Comparison of ENCODE assay signal across 14 cellular contexts in the genomic region with DNA sequence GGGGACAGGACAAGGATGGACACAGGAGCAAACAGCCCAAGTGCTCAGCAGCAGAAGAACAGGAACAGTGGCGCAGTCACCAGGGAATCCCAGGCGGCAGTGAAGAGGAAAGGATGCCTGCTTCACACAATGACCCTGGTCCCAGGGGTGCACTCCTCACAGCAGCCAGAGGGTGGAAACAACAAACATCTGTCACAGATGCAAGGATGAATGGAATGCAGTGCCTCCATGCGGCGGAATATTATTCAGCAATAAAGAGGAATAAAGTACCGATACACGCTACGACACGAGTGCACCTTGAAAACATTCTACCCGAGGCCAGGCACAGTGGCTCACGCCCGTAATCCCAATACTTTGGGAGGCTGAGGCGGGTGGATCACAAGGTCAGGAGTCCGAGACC. TPM values are rescaled to one million over a fixed set of nuclear protein-coding genes. Genes with fewer than 3 reads are reported as not detected.
DNase-seq lines count a peak whose midpoint lies in the region; ATAC-seq and TF ChIP-seq lines count a peak whose summit lies in the region.
"Had no signal": no experiment of that assay in that cellular context is flagged by ENCODE, and none has a peak within 500 bp of the region (broad histone marks: within the 10 kb centered on the region; RNA-seq: fewer than 3 reads in every experiment).

No MANE protein-coding gene starts in this region.

- peak overlapping the region; percentile 65 for H2BK5ac ChIP-seq in H9 (ENCODE audit: insufficient read length, low read length)

- peaks cover 47 to 81% (median 79%) of the 10 kb centered on the region in 3 experiments for H3K36me3 Mint-ChIP-seq in H9 (ENCODE audit: insufficient read depth in 1 of 3, low read depth in 3 of 3)
- H3K36me3 Mint-ChIP-seq in stimulated activated memory B cell treated with anti-CD40 and anti-IgM and Interleukin-4, amounts not matched to agents 10 μg/mL and 1 μg/mL and 100 μg/mL, for 72 hours: peaks cover 44% of the 10 kb centered on the region

- H2BK120ac ChIP-seq in H9 (ENCODE audit: low read depth, low read length, poor library complexity, severe bottlenecking): no peak overlapping the region

- H4K5ac ChIP-seq in H9 (ENCODE audit: insufficient read length, low read depth, low read length): no peak overlapping the region

- H3K4ac ChIP-seq in H9 (ENCODE audit: low read depth, low read length): no peak overlapping the region

- H2AFZ ChIP-seq in H9 (ENCODE audit: low read length): no peak overlapping the region

- H3K18ac ChIP-seq in H9 (ENCODE audit: insufficient read length, low read depth, low read length): no peak overlapping the region

- H3K23me2 ChIP-seq in H9 (ENCODE audit: insufficient read length, low read depth, low read length, poor library complexity, severe bottlenecking): no peaks in the 10 kb centered on the region

- H3K27ac Mint-ChIP-seq in H9: peak overlapping the region in 2 of 3 experiments; percentile 73 to 94; a peak in 4 of 7 replicates
- peak overlapping the region; percentile 71 for H3K27ac Mint-ChIP-seq in stimulated activated memory B cell treated with anti-CD40 and anti-IgM and Interleukin-4, amounts not matched to agents 10 μg/mL and 1 μg/mL and 100 μg/mL, for 72 hours

- H3K4me1 ChIP-seq in H9 (ENCODE audit: insufficient read depth, low read length) (peaks cover 3% of the 10 kb centered on the region; the same call in 1 of the 2 replicates), breast epithelium (peaks cover 9 to 32% of the 10 kb centered on the region in 2 donors)
- H3K4me1 ChIP-seq: SJCRH30 had no signal

- H3K4me2 ChIP-seq in H9 (ENCODE audit: insufficient read depth, insufficient read length, low read length): no peak overlapping the region

- TF ChIP-seq CTCF in H9 (conservative IDR thresholded peaks at IDR 0.05) (peak; percentile 22; the same call in 1 of the 3 replicates), breast epithelium (IDR thresholded peaks at IDR 0.05) (peak in 1 of 3 donors; percentile 15)

- H2AK5ac ChIP-seq in H9 (ENCODE audit: insufficient read length, low read length): no peak overlapping the region

- no peak overlapping the region for H3K27ac ChIP-seq in H9 (ENCODE audit: insufficient read length, low read depth, low read length)
- H3K27ac ChIP-seq in breast epithelium: peak overlapping the region; percentile 37 to 84
- H3K27ac ChIP-seq: SJCRH30 had no signal

- no peaks in the 10 kb centered on the region for H3K27me3 Mint-ChIP-seq in H9 (ENCODE audit: low read depth)
- H3K27me3 Mint-ChIP-seq in stimulated activated memory B cell treated with anti-CD40 and anti-IgM and Interleukin-4, amounts not matched to agents 10 μg/mL and 1 μg/mL and 100 μg/mL, for 72 hours: no peaks in the 10 kb centered on the region
- H3K27me3 Mint-ChIP-seq: CD4-positive, alpha-beta T cell; naive B cell had no signal

- H2BK12ac ChIP-seq in H9 (ENCODE audit: insufficient read length, low read depth, low read length): no peak overlapping the region

- H3K79me1 ChIP-seq in H9 (ENCODE audit: insufficient read depth, low read depth, low read length, poor library complexity, severe bottlenecking): peaks cover 6% of the 10 kb centered on the region

- peak overlapping the region in 1 of 3 donors; percentile 19 for H3K4me3 ChIP-seq in breast epithelium
- H3K4me3 ChIP-seq: SJCRH30 had no signal

- H4K91ac ChIP-seq in H9 (ENCODE audit: insufficient read length, low read depth, low read length): no peak overlapping the region

- no peak overlapping the region for H3K23ac ChIP-seq in H9 (ENCODE audit: insufficient read length, low read depth, low read length)

- H4K20me1 ChIP-seq in H9 (ENCODE audit: control insufficient read depth, insufficient read depth, insufficient read length): peaks cover 7% of the 10 kb centered on the region

- H3K27me3 ChIP-seq in H9 (ENCODE audit: insufficient read depth, low read length) (no peaks in the 10 kb centered on the region), breast epithelium (no peaks in the 10 kb centered on the region)
- H3K27me3 ChIP-seq: SJCRH30 had no signal

- H3K56ac ChIP-seq in H9 (ENCODE audit: insufficient read length, low read depth, low read length): no peak overlapping the region

- DNase-seq in H9: no peak
- DNase-seq in breast epithelium (ENCODE audit: low spot score in 2 of 2): no peak
- DNase-seq in left cardiac atrium: no peak
- no peak for DNase-seq in amniotic stem cell (lab: John Stamatoyannopoulos, UW)
- DNase-seq in GOT3 (lab: John Stamatoyannopoulos, UW): no peak
- no peak for DNase-seq in kidney tubule cell (ENCODE audit: low spot score)
- DNase-seq: CD4-positive, alpha-beta T cell; erythroblast; naive B cell; NCI-H1092 treated with DMSO at 0.1 percent for 48 hours; NCI-H526; SJCRH30 had no signal

- H3K79me2 ChIP-seq in H9 (ENCODE audit: insufficient read depth, low read length): peaks cover 46% of the 10 kb centered on the region; the same call in 1 of the 2 replicates

- intact Hi-C loops in breast epithelium (cut with DNase I; ENCODE audit: low total_unique reads): no loop called here
- intact Hi-C loops in left cardiac atrium (cut with DNase I): loop anchor here in 1 of 2 donors (10.0 kb wide), 1 partner anchor 190 kb away; a partner anchor contains a TSS

- no peak overlapping the region for H3K4me3 Mint-ChIP-seq in H9
- H3K4me3 Mint-ChIP-seq in stimulated activated memory B cell treated with anti-CD40 and anti-IgM and Interleukin-4, amounts not matched to agents 10 μg/mL and 1 μg/mL and 100 μg/mL, for 72 hours: peak overlapping the region; percentile 15

- no CpG with 5 or more reads among the region's 13 CpGs for WGBS in H9 (ENCODE audit: extremely low coverage, insufficient read length, low lambda C conversion rate)

- TF ChIP-seq POLR2A in breast epithelium (IDR thresholded peaks at IDR 0.05): no peak

- H3K9ac ChIP-seq in H9 (ENCODE audit: extremely low read depth, insufficient read length, low read length): no peak overlapping the region

- ATAC-seq in left cardiac atrium (peak; percentile 13 to 23), GM21619 (IDR thresholded peaks at IDR 0.05; ENCODE audit: unreplicated experiment) (no peak)
- no peak for ATAC-seq in stimulated activated memory B cell treated with anti-CD40 and anti-IgM and Interleukin-4, amounts not matched to agents 10 μg/mL and 1 μg/mL and 100 μg/mL, for 72 hours

- H3K36me3 ChIP-seq in breast epithelium: peaks cover 3% of the 10 kb centered on the region

- peaks cover 34 to 59% of the 10 kb centered on the region in 2 experiments for H3K4me1 Mint-ChIP-seq in H9
- H3K4me1 Mint-ChIP-seq in stimulated activated memory B cell treated with anti-CD40 and anti-IgM and Interleukin-4, amounts not matched to agents 10 μg/mL and 1 μg/mL and 100 μg/mL, for 72 hours: peaks cover 53% of the 10 kb centered on the region

- H3K9me3 ChIP-seq in H9 (ENCODE audit: control insufficient read depth, low read depth, low read length) (no peaks in the 10 kb centered on the region), breast epithelium (no peaks in the 10 kb centered on the region)
- H3K9me3 ChIP-seq: SJCRH30 had no signal

- H4K8ac ChIP-seq in H9 (replicated peaks; ENCODE audit: insufficient read length, low read depth, low read length): no peak overlapping the region

- H2BK20ac ChIP-seq in H9 (ENCODE audit: low read depth, low read length, poor library complexity, severe bottlenecking): no peak overlapping the region

- no peak overlapping the region for H2BK15ac ChIP-seq in H9 (ENCODE audit: low read depth, low read length)

- H3K14ac ChIP-seq in H9 (ENCODE audit: insufficient read depth, low read length): no peak overlapping the region; the same call in 1 of the 2 replicates

- no peaks in the 10 kb centered on the region; a peak in 1 of 5 replicates for H3K9me3 Mint-ChIP-seq in H9
- H3K9me3 Mint-ChIP-seq in stimulated activated memory B cell treated with anti-CD40 and anti-IgM and Interleukin-4, amounts not matched to agents 10 μg/mL and 1 μg/mL and 100 μg/mL, for 72 hours: no peaks in the 10 kb centered on the region
- H3K9me3 Mint-ChIP-seq: CD4-positive, alpha-beta T cell; naive B cell had no signal

- H3T11ph ChIP-seq in H9 (ENCODE audit: low read length): no peak overlapping the region

RNA-seq across cellular contexts. Expression of a gene that starts 12.7 kb away (rescaled TPM):
- total RNA-seq in H9 (2021) (230 and 236 TPM in 2 replicates), breast epithelium (100 to 1,000 TPM in 2 of 3 donors, 10 to 100 TPM in 1; 83.0 to 147 (median 117) TPM), left cardiac atrium (10 to 100 TPM; 69.2 to 90.5 TPM)

RNA-seq across cellular contexts. Expression of a gene that starts 31.7 kb away (rescaled TPM):
- total RNA-seq in H9 (2021): 51.7 and 58.5 TPM in 2 replicates
- 10 to 100 TPM; 30.6 to 49.5 (median 42.4) TPM for total RNA-seq in breast epithelium
- 10 to 100 TPM; 47.2 to 60.3 TPM for total RNA-seq in left cardiac atrium

Comparison
In these comparisons a context has a peak if more than half of its experiments do, and no peak if none do; other contexts are left out.
1. ATAC-seq: peak in left cardiac atrium (2 of 2); none in stimulated activated memory B cell treated with anti-CD40 and anti-IgM and Interleukin-4, amounts not matched to agents 10 μg/mL and 1 μg/mL and 100 μg/mL, for 72 hours (single experiment) and GM21619 (single experiment).